Comparison of ENCODE assay signal across 17 cellular contexts in genomic region chr4:73707269-73707875, GRCh38. TPM values are rescaled to one million over a fixed set of nuclear protein-coding genes. Genes with fewer than 3 reads are reported as not detected.
A peak's percentile ranks its signal among the peaks of the same experiment; 100 is the strongest.
DNase-seq lines count a peak whose midpoint lies in the region; ATAC-seq and TF ChIP-seq lines count a peak whose summit lies in the region.
"Had no signal": no experiment of that assay in that cellular context is flagged by ENCODE, and none has a peak within 500 bp of the region (broad histone marks: within the 10 kb centered on the region; RNA-seq: fewer than 3 reads in every experiment).

No MANE protein-coding gene starts in this region.

- TF ChIP-seq CTCF in HEK293 (tag by site-specific recombination; IDR thresholded peaks at IDR 0.05) (no peak), RWPE2 (IDR thresholded peaks at IDR 0.05; ENCODE audit: poor library complexity, severe bottlenecking) (no peak), fibroblast of villous mesenchyme (IDR thresholded peaks at IDR 0.05; ENCODE audit: insufficient read depth, low read depth, low read length) (no peak)

- CTCF ChIA-PET in HEK293 (lab: Yijun Ruan, JAX) = no interaction called here

- H3K36me3 ChIP-seq in HEK293 (ENCODE audit: control insufficient read depth in 2 of 2, insufficient read depth in 1 of 2, low read length in 2 of 2) (no peaks in the 10 kb centered on the region), RWPE2 (ENCODE audit: low read depth) (no peaks in the 10 kb centered on the region)
- H3K36me3 ChIP-seq: HAP-1 had no signal

- H3K9me3 ChIP-seq in HEK293 (ENCODE audit: control insufficient read depth, insufficient read depth, low read depth, low read length) (no peaks in the 10 kb centered on the region), RWPE2 (ENCODE audit: severe bottlenecking) (no peaks in the 10 kb centered on the region)
- H3K9me3 ChIP-seq: HAP-1 had no signal

- no peak overlapping the region for H3K27ac ChIP-seq in HEK293 (ENCODE audit: extremely low read depth, low read depth, low read length)
- peak overlapping the region; percentile 98 for H3K27ac ChIP-seq in RWPE2 (ENCODE audit: poor library complexity, severe bottlenecking)
- H3K27ac ChIP-seq: parathyroid adenoma had no signal

- no peak for ATAC-seq in RWPE2 (ENCODE audit: low read depth)
- ATAC-seq: GM12878; stimulated activated memory B cell treated with anti-CD40 and anti-IgM and Interleukin-4, amounts not matched to agents 10 μg/mL and 1 μg/mL and 100 μg/mL, for 72 hours had no signal

- no peaks in the 10 kb centered on the region for H3K4me1 ChIP-seq in HEK293 (ENCODE audit: control insufficient read depth, insufficient read depth, low read length)
- H3K4me1 ChIP-seq in RWPE2 (ENCODE audit: insufficient read depth, poor library complexity, severe bottlenecking) = peaks cover 63% of the 10 kb centered on the region
- H3K4me1 ChIP-seq: HAP-1, parathyroid adenoma had no signal

- H3K4me3 ChIP-seq in HEK293 (ENCODE audit: low read depth, low read length) (no peak overlapping the region), RWPE2 (ENCODE audit: severe bottlenecking) (no peak overlapping the region), fibroblast of villous mesenchyme (ENCODE audit: low read depth, low read length) (no peak overlapping the region)
- H3K4me3 ChIP-seq: GM12878, HAP-1 had no signal

- no peaks in the 10 kb centered on the region for H3K27me3 ChIP-seq in RWPE2 (ENCODE audit: insufficient read depth, poor library complexity, severe bottlenecking)

- DNase-seq in A172 (ENCODE audit: low spot score) (peak; percentile 18), RWPE2 (ENCODE audit: low spot score) (no peak), fibroblast of villous mesenchyme (ENCODE audit: low read depth) (peak; percentile 21), mesenteric fat pad (ENCODE audit: low spot score) (no peak), COLO829 (ENCODE audit: low spot score) (no peak), Ammon's horn (ENCODE audit: low spot score) (no peak)
- no peak for DNase-seq in effector CD4-positive, alpha-beta T cell
- DNase-seq: activated gamma-delta T cell treated with Interleukin-2 at 50 U/mL for 16 hours; amygdala; CD8-positive, alpha-beta memory T cell; NCI-H1092; SHP77 treated with DMSO at 0.1 percent for 48 hours had no signal

- POLR2A ChIA-PET in HEK293 (lab: Yijun Ruan, JAX) = no interaction called here

TF ChIP-seq in HEK293, 187 proteins besides CTCF, POLR2A, EP300 and RAD21:
- TF ChIP-seq FEZF1 (tag by site-specific recombination; IDR thresholded peaks at IDR 0.05) = no peak
- TF ChIP-seq, protein P1, sequence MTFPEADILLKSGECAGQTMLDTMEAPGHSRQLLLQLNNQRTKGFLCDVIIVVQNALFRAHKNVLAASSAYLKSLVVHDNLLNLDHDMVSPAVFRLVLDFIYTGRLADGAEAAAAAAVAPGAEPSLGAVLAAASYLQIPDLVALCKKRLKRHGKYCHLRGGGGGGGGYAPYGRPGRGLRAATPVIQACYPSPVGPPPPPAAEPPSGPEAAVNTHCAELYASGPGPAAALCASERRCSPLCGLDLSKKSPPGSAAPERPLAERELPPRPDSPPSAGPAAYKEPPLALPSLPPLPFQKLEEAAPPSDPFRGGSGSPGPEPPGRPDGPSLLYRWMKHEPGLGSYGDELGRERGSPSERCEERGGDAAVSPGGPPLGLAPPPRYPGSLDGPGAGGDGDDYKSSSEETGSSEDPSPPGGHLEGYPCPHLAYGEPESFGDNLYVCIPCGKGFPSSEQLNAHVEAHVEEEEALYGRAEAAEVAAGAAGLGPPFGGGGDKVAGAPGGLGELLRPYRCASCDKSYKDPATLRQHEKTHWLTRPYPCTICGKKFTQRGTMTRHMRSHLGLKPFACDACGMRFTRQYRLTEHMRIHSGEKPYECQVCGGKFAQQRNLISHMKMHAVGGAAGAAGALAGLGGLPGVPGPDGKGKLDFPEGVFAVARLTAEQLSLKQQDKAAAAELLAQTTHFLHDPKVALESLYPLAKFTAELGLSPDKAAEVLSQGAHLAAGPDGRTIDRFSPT (tag by site-specific recombination; IDR thresholded peaks at IDR 0.05) = no peak
- TF ChIP-seq ZNF830 (tag by site-specific recombination; IDR thresholded peaks at IDR 0.05; ENCODE audit: low read depth) = no peak
- 0 out of 2 replicates have a peak, but pooled peaks have one; percentile 0 for TF ChIP-seq ZBTB17 (tag by site-specific recombination; IDR thresholded peaks at IDR 0.05)
- no peak for TF ChIP-seq WT1 (tag by site-specific recombination; IDR thresholded peaks at IDR 0.05)
- peak; percentile 96 for TF ChIP-seq ZNF610 (tag by site-specific recombination; IDR thresholded peaks at IDR 0.05; ENCODE audit: borderline replicate concordance)
- no peak for TF ChIP-seq BCL11B (tag by site-specific recombination; IDR thresholded peaks at IDR 0.05; ENCODE audit: low read depth)
- no peak for TF ChIP-seq KLF9 (tag by site-specific recombination; IDR thresholded peaks at IDR 0.05; ENCODE audit: low read depth)
- peak; percentile 62; the same call in 1 of the 2 replicates for TF ChIP-seq MZF1 (tag by site-specific recombination; IDR thresholded peaks at IDR 0.05; ENCODE audit: borderline replicate concordance)
- no peak for TF ChIP-seq ZFP69B (tag by site-specific recombination; IDR thresholded peaks at IDR 0.05)

RNA-seq across cellular contexts. Expression of gene CXCL8, which starts 33.0 kb away (rescaled TPM):
- total RNA-seq in A172 (2014; rRNA removed; shearing (Covaris generic)) = 0.09 TPM in 1 of 2 replicates, not detected in the other
- 25.1 and 294 TPM in 2 replicates for total RNA-seq in fibroblast of villous mesenchyme
- 31.5 TPM for total RNA-seq in mesenteric fat pad

Comparison
In these comparisons a context has a peak if more than half of its experiments do, and no peak if none do; other contexts are left out.
1. DNase-seq: peak in A172 (single experiment) and fibroblast of villous mesenchyme (single experiment); none in RWPE2 (single experiment), mesenteric fat pad (single experiment), COLO829 (single experiment), Ammon's horn (single experiment) and effector CD4-positive, alpha-beta T cell (single experiment).
2. RNA of gene CXCL8, which starts 33.0 kb away (total RNA-seq): 25.1 to 294 TPM in fibroblast of villous mesenchyme and 31.5 TPM in mesenteric fat pad (single experiment); 0.09 TPM in A172; every median in the first group is over 10 times any median in the second.